ENCODE assay signal across 25 cellular contexts in the genomic region with DNA sequence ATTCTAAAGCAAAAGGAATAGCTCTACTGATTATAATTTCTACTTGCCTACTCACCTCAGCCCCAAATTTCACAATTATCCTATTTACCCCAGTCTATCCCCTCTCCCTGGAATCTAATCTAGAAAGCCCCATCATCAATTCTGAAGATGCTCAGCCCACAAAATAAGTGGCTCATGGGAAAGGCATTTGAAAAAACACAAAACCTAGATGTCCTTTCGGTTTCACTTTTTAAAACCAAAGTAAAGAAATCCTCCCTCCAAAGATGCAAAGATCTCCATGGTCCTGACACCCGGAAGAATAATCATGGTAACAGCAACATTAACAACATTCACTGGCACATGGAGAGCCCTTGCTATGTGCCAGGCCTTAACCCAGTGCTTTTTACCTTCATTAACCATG.
"Had no signal": no experiment of that assay in that cellular context is flagged by ENCODE, and none has a peak within 500 bp of the region (broad histone marks: within the 10 kb centered on the region; RNA-seq: fewer than 3 reads in every experiment).

No MANE protein-coding gene starts in this region.

- DNase-seq: activated CD4-positive, alpha-beta T cell treated with anti-CD3 and anti-CD28 coated beads for 48 hours; activated CD4-positive, alpha-beta T cell treated with anti-CD3 and anti-CD28 coated beads, Interleukin-2, amount 50 U/mL, for 4 hours; activated CD8-positive, alpha-beta T cell treated with anti-CD3 and anti-CD28 coated beads, Interleukin-2, amount 10 ng/mL, durations not matched to agents 7 days and 5 days; activated effector memory CD4-positive, alpha-beta T cell treated with anti-CD3 and anti-CD28 coated beads, Interleukin-2, amount 50 U/mL, for 16 hours; activated naive CD4-positive, alpha-beta T cell treated with Interleukin-2 at 50 U/mL for 16 hours; activated naive CD8-positive, alpha-beta T cell treated with anti-CD3 and anti-CD28 coated beads, Interleukin-2, amount 50 U/mL, for 24 hours; activated T-cell treated with anti-CD3 and anti-CD28 coated beads, Interleukin-2, amount 50 U/mL, for 24 hours; amniotic stem cell; brain microvascular endothelial cell; NCI-H1048; NCI-H1417; NCI-H1930; NCI-H2171 treated with DMSO at 0.1 percent for 48 hours; NCI-H226; NCI-H526; NCI-H774; SHP77 had no signal

- H3K4me1 ChIP-seq: SJSA1 had no signal

- H3K36me3 ChIP-seq: brain microvascular endothelial cell, cardiac muscle cell, SJSA1 had no signal

- H3K4me3 Mint-ChIP-seq: activated CD8-positive, alpha-beta T cell treated with anti-CD3 and anti-CD28 coated beads, Interleukin-2, amount 10 ng/mL, durations not matched to agents 7 days and 5 days; activated naive CD8-positive, alpha-beta T cell treated with anti-CD3 and anti-CD28 coated beads, Interleukin-2, amount 50 U/mL, for 24 hours; activated T-cell treated with anti-CD3 and anti-CD28 coated beads, Interleukin-2, amount 50 U/mL, for 24 hours; T-helper 1 cell treated with Interleukin-12 subunit alpha and Interleukin-12 subunit beta and Interleukin-4 antibody, amounts not matched to agents 30 μg/mL and 1 μg/mL, for 36 hours had no signal

- H3K4me1 Mint-ChIP-seq: activated naive CD8-positive, alpha-beta T cell treated with anti-CD3 and anti-CD28 coated beads, Interleukin-2, amount 50 U/mL, for 24 hours had no signal

- H3K27ac ChIP-seq: brain microvascular endothelial cell, cardiac muscle cell, SJSA1 had no signal

- ATAC-seq: activated CD4-positive, CD25-positive, alpha-beta regulatory T cell treated with anti-CD3 and anti-CD28 coated beads, Interleukin-2, amount 50 U/mL, for 24 hours; activated CD8-positive, alpha-beta T cell treated with anti-CD3 and anti-CD28 coated beads, Interleukin-2, amount 10 ng/mL, durations not matched to agents 7 days and 5 days; activated naive CD4-positive, alpha-beta T cell treated with anti-CD3 and anti-CD28 coated beads, Interleukin-2, amount 50 U/mL, for 72 hours; activated naive CD8-positive, alpha-beta T cell treated with anti-CD3 and anti-CD28 coated beads, Interleukin-2, amount 50 U/mL, for 24 hours; Panc1; SK-N-SH treated with all-trans-retinoic acid at 6 μM for 48 hours had no signal

- H3K36me3 Mint-ChIP-seq: activated naive CD4-positive, alpha-beta T cell treated with anti-CD3 and anti-CD28 coated beads, Interleukin-2, amount 50 U/mL, for 72 hours had no signal

- H3K27me3 ChIP-seq: brain microvascular endothelial cell, cardiac muscle cell, SJSA1 had no signal

- H3K4me3 ChIP-seq: cardiac muscle cell, SJSA1 had no signal

- FAIRE-seq: astrocyte had no signal

- H3K9me3 Mint-ChIP-seq: activated T-cell treated with anti-CD3 and anti-CD28 coated beads, Interleukin-2, amount 50 U/mL, for 24 hours had no signal

- H3K27ac Mint-ChIP-seq: activated CD8-positive, alpha-beta T cell treated with anti-CD3 and anti-CD28 coated beads, Interleukin-2, amount 10 ng/mL, durations not matched to agents 7 days and 5 days; activated naive CD4-positive, alpha-beta T cell treated with anti-CD3 and anti-CD28 coated beads, Interleukin-2, amount 50 U/mL, for 72 hours; activated naive CD8-positive, alpha-beta T cell treated with anti-CD3 and anti-CD28 coated beads, Interleukin-2, amount 50 U/mL, for 24 hours; activated T-cell treated with anti-CD3 and anti-CD28 coated beads, Interleukin-2, amount 50 U/mL, for 24 hours; T-helper 1 cell treated with Interleukin-12 subunit alpha and Interleukin-12 subunit beta and Interleukin-4 antibody, amounts not matched to agents 30 μg/mL and 1 μg/mL, for 36 hours had no signal
